Comparison of ENCODE assay signal across 14 cellular contexts in genomic region chr10:6195376-6195775, GRCh38. TPM values are rescaled to one million over a fixed set of nuclear protein-coding genes. Genes with fewer than 3 reads are reported as not detected.
A peak's percentile ranks its signal among the peaks of the same experiment; 100 is the strongest.
DNase-seq lines count a peak whose midpoint lies in the region; ATAC-seq lines count a peak whose summit lies in the region.
"Had no signal": no experiment of that assay in that cellular context is flagged by ENCODE, and none has a peak within 500 bp of the region (broad histone marks: within the 10 kb centered on the region; RNA-seq: fewer than 3 reads in every experiment).

No MANE protein-coding gene starts in this region.

- no peaks in the 10 kb centered on the region for H3K9me3 Mint-ChIP-seq in activated T-helper 17 cell treated with anti-CD3 and anti-CD28 coated beads, Interleukin-2, amount 50 U/mL, for 72 hours
- no peaks in the 10 kb centered on the region for H3K9me3 Mint-ChIP-seq in stimulated activated naive CD8-positive, alpha-beta T cell treated with anti-CD3 and anti-CD28 coated beads, Interleukin-15, Interleukin-2, amounts not matched to agents 100 ng/mL and 50 ng/mL, for 24 hours
- H3K9me3 Mint-ChIP-seq: H9 had no signal

- ATAC-seq in activated T-helper 17 cell treated with anti-CD3 and anti-CD28 coated beads, Interleukin-2, amount 50 U/mL, for 72 hours (replicated peaks), result peak; percentile 51
- ATAC-seq: activated CD4-positive, CD25-positive, alpha-beta regulatory T cell treated with anti-CD3 and anti-CD28 coated beads, Interleukin-2, amount 50 U/mL, for 24 hours had no signal

- no peaks in the 10 kb centered on the region for H3K27me3 Mint-ChIP-seq in activated T-helper 17 cell treated with anti-CD3 and anti-CD28 coated beads, Interleukin-2, amount 50 U/mL, for 72 hours
- H3K27me3 Mint-ChIP-seq in stimulated activated naive CD8-positive, alpha-beta T cell treated with anti-CD3 and anti-CD28 coated beads, Interleukin-15, Interleukin-2, amounts not matched to agents 100 ng/mL and 50 ng/mL, for 24 hours, result no peaks in the 10 kb centered on the region

- H3K4me3 Mint-ChIP-seq in activated T-helper 17 cell treated with anti-CD3 and anti-CD28 coated beads, Interleukin-2, amount 50 U/mL, for 72 hours, result peak overlapping the region; percentile 41
- no peak overlapping the region for H3K4me3 Mint-ChIP-seq in stimulated activated naive CD8-positive, alpha-beta T cell treated with anti-CD3 and anti-CD28 coated beads, Interleukin-15, Interleukin-2, amounts not matched to agents 100 ng/mL and 50 ng/mL, for 24 hours
- H3K4me3 Mint-ChIP-seq: H9 had no signal

- peak overlapping the region; percentile 82 for H3K27ac Mint-ChIP-seq in activated T-helper 17 cell treated with anti-CD3 and anti-CD28 coated beads, Interleukin-2, amount 50 U/mL, for 72 hours
- H3K27ac Mint-ChIP-seq in stimulated activated naive CD8-positive, alpha-beta T cell treated with anti-CD3 and anti-CD28 coated beads, Interleukin-15, Interleukin-2, amounts not matched to agents 100 ng/mL and 50 ng/mL, for 24 hours, result peak overlapping the region; percentile 17

- H3K4me1 Mint-ChIP-seq in activated T-helper 17 cell treated with anti-CD3 and anti-CD28 coated beads, Interleukin-2, amount 50 U/mL, for 72 hours, result peaks cover 41% of the 10 kb centered on the region
- H3K4me1 Mint-ChIP-seq in stimulated activated naive CD8-positive, alpha-beta T cell treated with anti-CD3 and anti-CD28 coated beads, Interleukin-15, Interleukin-2, amounts not matched to agents 100 ng/mL and 50 ng/mL, for 24 hours (ENCODE audit: low read depth), result peaks cover 31% of the 10 kb centered on the region

- peak; percentile 27 for DNase-seq in ELR (ENCODE audit: low read depth)
- DNase-seq in fibroblast of gingiva (ENCODE audit: low read depth), result peak; percentile 53
- no peak for DNase-seq in NK-92 (lab: John Stamatoyannopoulos, UW; ENCODE audit: unreplicated experiment)
- no peak for DNase-seq in NCI-H2227 treated with DMSO at 0.1 percent for 48 hours (lab: John Stamatoyannopoulos, UW)
- DNase-seq in NCI-H446 treated with DMSO at 0.1 percent for 48 hours (lab: John Stamatoyannopoulos, UW), result no peak
- DNase-seq: H9; Kasumi-1; NCI-H226; SHP77; stimulated activated CD4-positive, alpha-beta T cell treated with anti-CD3 and anti-CD28 coated beads, Interleukin-4, amount 100 ng/mL, for 1 hour; thyroid gland had no signal

- peaks cover 71% of the 10 kb centered on the region for H3K36me3 Mint-ChIP-seq in activated T-helper 17 cell treated with anti-CD3 and anti-CD28 coated beads, Interleukin-2, amount 50 U/mL, for 72 hours (ENCODE audit: low read depth)
- H3K36me3 Mint-ChIP-seq in stimulated activated naive CD8-positive, alpha-beta T cell treated with anti-CD3 and anti-CD28 coated beads, Interleukin-15, Interleukin-2, amounts not matched to agents 100 ng/mL and 50 ng/mL, for 24 hours (ENCODE audit: low read depth), result peaks cover 4% of the 10 kb centered on the region

RNA-seq across cellular contexts. Expression of gene PFKFB3, which starts 7.4 kb away (rescaled TPM):
- 100 to 1,000 TPM; 157 to 310 TPM for total RNA-seq in activated T-helper 17 cell treated with anti-CD3 and anti-CD28 coated beads, Interleukin-2, amount 50 U/mL, for 72 hours

Comparison
In these comparisons a context has a peak if more than half of its experiments do, and no peak if none do; other contexts are left out.
1. DNase-seq: peak in ELR (single experiment) and fibroblast of gingiva (single experiment); none in NK-92 (single experiment), NCI-H2227 treated with DMSO at 0.1 percent for 48 hours (single experiment) and NCI-H446 treated with DMSO at 0.1 percent for 48 hours (single experiment).